In genomic region chr3:160950542-160950941, GRCh38 we compare ENCODE assay signal across 23 cellular contexts.
DNase-seq lines count a peak whose midpoint lies in the region; ATAC-seq, FAIRE-seq and TF ChIP-seq lines count a peak whose summit lies in the region.
"Had no signal": no experiment of that assay in that cellular context is flagged by ENCODE, and none has a peak within 500 bp of the region (broad histone marks: within the 10 kb centered on the region; RNA-seq: fewer than 3 reads in every experiment).

No MANE protein-coding gene starts in this region.

- POLR2A ChIA-PET in HepG2 (lab: Yijun Ruan, JAX) (no interaction called here), Caco-2 (lab: Charles Lee) (no interaction called here)

- FAIRE-seq in HepG2 (lab: Jason Lieb, UNC) (no peak), pancreas (lab: Jason Lieb, UNC) (no peak)
- FAIRE-seq: A204.1, G401.6, H54 had no signal

- no peak overlapping the region for H3K27ac Mint-ChIP-seq in Caco-2 (ENCODE audit: unreplicated experiment)
- H3K27ac Mint-ChIP-seq: CD4-positive, alpha-beta T cell had no signal

- intact Hi-C loops in right lobe of liver (cut with DNase I) (no loop called here), HepG2 (cut with micrococcal nuclease; ENCODE audit: unreplicated experiment) (loop anchor here (10.0 kb wide), 1 partner anchor 94 kb away; no protein-coding TSS in a partner anchor), left cardiac atrium (cut with DNase I) (no loop called here), pancreas (cut with DNase I) (no loop called here), Caco-2 (cut with micrococcal nuclease; ENCODE audit: unreplicated experiment) (no loop called here)

- H3K27me3 Mint-ChIP-seq in Caco-2 (ENCODE audit: insufficient read depth, unreplicated experiment) = peaks cover 4% of the 10 kb centered on the region

- no peaks in the 10 kb centered on the region for H3K27me3 ChIP-seq in right lobe of liver
- H3K27me3 ChIP-seq in HepG2 (ENCODE audit: control insufficient read depth in 1 of 2, insufficient read depth in 2 of 2, low read length in 2 of 2) = no peaks in the 10 kb centered on the region
- no peaks in the 10 kb centered on the region for H3K27me3 ChIP-seq in pancreas
- H3K27me3 ChIP-seq in Caco-2 (replicated peaks; ENCODE audit: control insufficient read depth, insufficient read depth, low read length) = no peaks in the 10 kb centered on the region
- no peaks in the 10 kb centered on the region for H3K27me3 ChIP-seq in H7 (ENCODE audit: control insufficient read depth, insufficient read depth, low read length)
- H3K27me3 ChIP-seq: BLaER1 had no signal

- TF ChIP-seq CTCF in right lobe of liver (IDR thresholded peaks at IDR 0.05) = no peak
- no peak for TF ChIP-seq CTCF in HepG2 (CRISPR knock-in tag; IDR thresholded peaks at IDR 0.05)
- TF ChIP-seq CTCF in pancreas (IDR thresholded peaks at IDR 0.05) = no peak
- no peak for TF ChIP-seq CTCF in Caco-2 (IDR thresholded peaks at IDR 0.05; ENCODE audit: insufficient read depth in 1 of 2, low read depth in 1 of 2, low read length in 1 of 2, severe bottlenecking in 1 of 2, unreplicated experiment in 1 of 2)

- DNase-seq in right lobe of liver (no peak), HepG2 (ENCODE audit: low spot score) (no peak), left cardiac atrium (no peak), pancreas (no peak), Caco-2 (no peak), H7 (no peak), T-helper 2 cell (no peak)
- DNase-seq: CD4-positive, alpha-beta T cell; COR-L47; NCI-H1092; NCI-H1417 treated with DMSO at 0.1 percent for 48 hours; NCI-H187 treated with DMSO at 0.1 percent for 48 hours; NCI-H2107; NCI-H524 treated with DMSO at 0.1 percent for 48 hours; NCI-H82; NK-92 treated with Interleukin-12 subunit alpha and Interleukin-12 subunit beta, amount 100 ng/mL, for 24 hours; PC-3 had no signal

- H3K9me3 Mint-ChIP-seq in Caco-2 (ENCODE audit: unreplicated experiment) = no peaks in the 10 kb centered on the region
- H3K9me3 Mint-ChIP-seq: CD4-positive, alpha-beta T cell had no signal

- H3K79me2 ChIP-seq in HepG2 (ENCODE audit: insufficient read depth, low read length) = no peaks in the 10 kb centered on the region

- peak overlapping the region in 1 of 3 donors; percentile 14 for H3K27ac ChIP-seq in right lobe of liver
- H3K27ac ChIP-seq in HepG2 (ENCODE audit: extremely low read length, insufficient read depth, low read length) = no peak overlapping the region
- H3K27ac ChIP-seq in pancreas = no peak overlapping the region
- H3K27ac ChIP-seq: BLaER1, HL-60, SJSA1 had no signal

- TF ChIP-seq EP300 in HepG2 (IDR thresholded peaks at IDR 0.05; ENCODE audit: low read depth in 2 of 2, low read length in 2 of 2) (no peak), HepG2 (CRISPR knock-in tag; IDR thresholded peaks at IDR 0.05; ENCODE audit: borderline replicate concordance) (no peak)

- ATAC-seq in right lobe of liver (peak; percentile 20 to 28 (median 26)), HepG2 (no peak), left cardiac atrium (peak; percentile 41 to 57), pancreas (peak; percentile 17 to 65 (median 62))
- ATAC-seq: PC-3 had no signal

- H3K36me3 Mint-ChIP-seq in Caco-2 (ENCODE audit: insufficient read depth, unreplicated experiment) = no peaks in the 10 kb centered on the region

- 13% methylated on average over 1 of the region's 2 CpGs for WGBS in right lobe of liver (ENCODE audit: insufficient coverage, low coverage, low lambda C conversion rate, missing lambda C conversion rate)
- 40% methylated on average over 2 of the region's 2 CpGs for WGBS in HepG2 (ENCODE audit: low lambda C conversion rate)
- 28 to 38% methylated on average over 2 of the region's 2 CpGs for WGBS in pancreas, 2 donors

- no peaks in the 10 kb centered on the region for H4K20me1 ChIP-seq in HepG2 (ENCODE audit: insufficient read depth, low read length)
- H4K20me1 ChIP-seq: BLaER1 had no signal

- TF ChIP-seq POLR2A in right lobe of liver (IDR thresholded peaks at IDR 0.05) (no peak), HepG2 (IDR thresholded peaks at IDR 0.05; ENCODE audit: insufficient read depth in 1 of 2, low read depth in 2 of 2, low read length in 2 of 2) (no peak)

- H3K9me3 ChIP-seq in right lobe of liver (no peaks in the 10 kb centered on the region), HepG2 (ENCODE audit: low read length) (no peaks in the 10 kb centered on the region), pancreas (no peaks in the 10 kb centered on the region), Caco-2 (no peaks in the 10 kb centered on the region)
- H3K9me3 ChIP-seq: BLaER1, SJSA1 had no signal

- no peak overlapping the region for H3K9ac ChIP-seq in HepG2 (ENCODE audit: insufficient read depth, low read depth, low read length)
- H3K9ac ChIP-seq: BLaER1 had no signal

- H3K4me3 ChIP-seq in right lobe of liver (no peak overlapping the region), HepG2 (replicated peaks in 1 of 3; ENCODE audit: insufficient read depth in 1 of 3, low read depth in 2 of 3, low read length in 3 of 3) (no peak overlapping the region), pancreas (no peak overlapping the region), Caco-2 (ENCODE audit: low read depth, low read length) (no peak overlapping the region), H7 (ENCODE audit: insufficient read depth, low read depth, low read length) (no peak overlapping the region)
- H3K4me3 ChIP-seq: BLaER1, SJSA1 had no signal

- BruUV-seq in HepG2 (replicated peaks; lab: Mats Ljungman, UMichigan) (no TSS peak), Caco-2 (replicated peaks; lab: Mats Ljungman, UMichigan) (no TSS peak)

- no peak for TF ChIP-seq RAD21 in HepG2 (CRISPR knock-in tag; IDR thresholded peaks at IDR 0.05)

- no peak overlapping the region for H3K4me3 Mint-ChIP-seq in Caco-2 (ENCODE audit: unreplicated experiment)
- H3K4me3 Mint-ChIP-seq: CD4-positive, alpha-beta T cell had no signal

- H3K4me1 ChIP-seq in right lobe of liver = peaks cover 0 to 7% (median 0%) of the 10 kb centered on the region in 4 donors
- H3K4me1 ChIP-seq in HepG2 (ENCODE audit: insufficient read depth, low read length) = no peaks in the 10 kb centered on the region; the same call in 1 of the 2 replicates
- peaks cover 6 to 22% (median 11%) of the 10 kb centered on the region in 3 donors for H3K4me1 ChIP-seq in pancreas
- no peaks in the 10 kb centered on the region; the same call in 1 of the 2 replicates for H3K4me1 ChIP-seq in Caco-2
- H3K4me1 ChIP-seq: BLaER1, SJSA1 had no signal

- no peaks in the 10 kb centered on the region for H3K36me3 ChIP-seq in right lobe of liver
- H3K36me3 ChIP-seq in HepG2 (replicated peaks in 1 of 2; ENCODE audit: control insufficient read depth in 1 of 2, insufficient read depth in 2 of 2, low read length in 2 of 2) = no peaks in the 10 kb centered on the region
- no peaks in the 10 kb centered on the region for H3K36me3 ChIP-seq in pancreas
- no peaks in the 10 kb centered on the region for H3K36me3 ChIP-seq in Caco-2 (ENCODE audit: control insufficient read depth, insufficient read depth, low read length)
- H3K36me3 ChIP-seq in H7 (replicated peaks; ENCODE audit: control insufficient read depth, insufficient read depth, low read length) = no peaks in the 10 kb centered on the region
- H3K36me3 ChIP-seq: BLaER1, SJSA1 had no signal

- H2AFZ ChIP-seq in HepG2 (ENCODE audit: low read length) = no peak overlapping the region

- no peak overlapping the region for H3K4me2 ChIP-seq in HepG2 (ENCODE audit: low read depth, low read length)
- H3K4me2 ChIP-seq: BLaER1 had no signal

- in situ Hi-C loops in HepG2 (cut with HindIII; ENCODE audit: extremely low pct_ligation_motif_present, low pct_unique_long_range_greater_than_20kb) = no loop called here

- CTCF ChIA-PET in HepG2 (lab: Yijun Ruan, JAX; ENCODE audit: low intra/inter-chr PET ratio, low total read pairs) = no interaction called here
- CTCF ChIA-PET in Caco-2 (lab: Charles Lee) = no interaction called here

- no peaks in the 10 kb centered on the region for H3K4me1 Mint-ChIP-seq in Caco-2 (ENCODE audit: low read depth, unreplicated experiment)

TF ChIP-seq in HepG2, 621 proteins besides CTCF, POLR2A, EP300 and RAD21 (continues in another document):
- TF ChIP-seq ZNF136 (CRISPR knock-in tag; IDR thresholded peaks at IDR 0.05; ENCODE audit: low read depth) (no peak), PITX1 (CRISPR knock-in tag; IDR thresholded peaks at IDR 0.05) (no peak), TSC22D2 (CRISPR knock-in tag; IDR thresholded peaks at IDR 0.05; ENCODE audit: borderline replicate concordance) (no peak), AKNA (CRISPR knock-in tag; IDR thresholded peaks at IDR 0.05; ENCODE audit: borderline replicate concordance) (no peak)
